Comparison of ENCODE assay signal across 26 cellular contexts in genomic region chr18:6712401-6712800, GRCh38. TPM values are rescaled to one million over a fixed set of nuclear protein-coding genes. Genes with fewer than 3 reads are reported as not detected.
"Had no signal": no experiment of that assay in that cellular context is flagged by ENCODE, and none has a peak within 500 bp of the region (broad histone marks: within the 10 kb centered on the region; RNA-seq: fewer than 3 reads in every experiment).

No MANE protein-coding gene starts in this region.

- H3K4me3 ChIP-seq: ascending aorta, coronary artery, dorsolateral prefrontal cortex, heart right ventricle, left lung, lower lobe of right lung, right lobe of liver, tibial nerve had no signal

- H3K4me1 ChIP-seq: ascending aorta, heart right ventricle, left lung, lower lobe of right lung, right lobe of liver, tibial nerve had no signal

- H3K27ac ChIP-seq: ascending aorta, coronary artery, dorsolateral prefrontal cortex, heart right ventricle, left lung, lower lobe of right lung, neutrophil, right lobe of liver, tibial nerve, WERI-Rb-1 had no signal

- FAIRE-seq: endothelial cell of umbilical vein, islet of Langerhans had no signal

- H3K9me3 ChIP-seq: ascending aorta, heart right ventricle, left lung, lower lobe of right lung, neutrophil, right lobe of liver, tibial nerve had no signal

- DNase-seq: activated CD4-positive, alpha-beta memory T cell treated with anti-CD3 and anti-CD28 coated beads, Interleukin-2, amount 10 ng/mL, durations not matched to agents 7 days and 5 days; activated CD4-positive, alpha-beta T cell treated with anti-CD3 and anti-CD28 coated beads, Interleukin-2, amount 10 ng/mL, durations not matched to agents 24 days and 14 days; activated CD4-positive, CD25-positive, alpha-beta regulatory T cell treated with anti-CD3 and anti-CD28 coated beads, Interleukin-2, amount 50 U/mL, for 72 hours; activated CD8-positive, alpha-beta memory T cell treated with anti-CD3 and anti-CD28 coated beads, Interleukin-2, amount 50 U/mL, for 48 hours; activated gamma-delta T cell; activated naive CD4-positive, alpha-beta T cell treated with anti-CD3 and anti-CD28 coated beads, Interleukin-2, amount 10 ng/mL, durations not matched to agents 7 days and 5 days; activated naive CD8-positive, alpha-beta T cell treated with anti-CD3 and anti-CD28 coated beads, Interleukin-2, amount 10 ng/mL, durations not matched to agents 7 days and 5 days; activated T-cell treated with anti-CD3 and anti-CD28 coated beads, Interleukin-2, amount 50 U/mL, for 24 hours; dorsolateral prefrontal cortex; effector memory CD4-positive, alpha-beta T cell; heart right ventricle; left lung; lower lobe of right lung; mesenchymal stem cell; right lobe of liver; stimulated activated CD4-positive, alpha-beta T cell treated with anti-CD3 and anti-CD28 coated beads, Interleukin-2, amount 100 ng/mL, for 48 hours; stimulated activated naive CD4-positive, alpha-beta T cell treated with Interleukin-2 at 50 U/mL for 16 hours; T-helper 17 cell; T1000; WERI-Rb-1 had no signal

- H3K27me3 ChIP-seq: ascending aorta, heart right ventricle, left lung, neutrophil, right lobe of liver, tibial nerve had no signal

- ATAC-seq: heart right ventricle, left lung, lower lobe of right lung, right lobe of liver, T-helper 17 cell had no signal

- H3K36me3 ChIP-seq: ascending aorta, heart right ventricle, left lung, lower lobe of right lung, neutrophil, right lobe of liver, tibial nerve, WERI-Rb-1 had no signal

RNA-seq across cellular contexts. Expression of gene ARHGAP28, which starts 17.1 kb away (rescaled TPM):
- total RNA-seq: activated CD4-positive, alpha-beta memory T cell treated with anti-CD3 and anti-CD28 coated beads, Interleukin-2, amount 10 ng/mL, durations not matched to agents 7 days and 5 days; activated CD4-positive, alpha-beta T cell treated with anti-CD3 and anti-CD28 coated beads, Interleukin-2, amount 10 ng/mL, durations not matched to agents 24 days and 14 days; activated naive CD8-positive, alpha-beta T cell treated with anti-CD3 and anti-CD28 coated beads, Interleukin-2, amount 10 ng/mL, durations not matched to agents 7 days and 5 days; T-helper 17 cell had no signal
